11 cellular contexts compared by ENCODE assay signal in the genomic region with DNA sequence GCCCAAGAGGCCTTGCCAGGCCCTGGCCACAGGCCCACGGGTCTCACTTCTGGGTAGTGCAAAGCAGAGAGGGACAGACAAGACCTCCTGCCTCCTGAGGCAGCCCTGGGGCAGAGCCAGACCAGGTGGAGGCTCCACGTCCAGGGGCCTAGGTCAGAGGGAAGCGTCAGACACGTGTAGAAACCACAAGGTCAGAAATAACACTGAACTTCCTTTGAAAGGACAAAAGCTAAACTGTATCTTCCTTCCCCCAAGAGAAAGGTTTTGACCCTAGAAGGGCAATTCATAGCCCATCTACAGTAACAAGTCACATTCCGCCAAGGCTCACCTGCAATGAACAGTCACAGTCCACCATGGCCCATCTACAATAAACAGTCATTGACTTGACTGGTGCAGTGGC. TPM values are rescaled to one million over a fixed set of nuclear protein-coding genes. Genes with fewer than 3 reads are reported as not detected.
A peak's percentile ranks its signal among the peaks of the same experiment; 100 is the strongest.
DNase-seq lines count a peak whose midpoint lies in the region; ATAC-seq and TF ChIP-seq lines count a peak whose summit lies in the region.
"Had no signal": no experiment of that assay in that cellular context is flagged by ENCODE, and none has a peak within 500 bp of the region (broad histone marks: within the 10 kb centered on the region; RNA-seq: fewer than 3 reads in every experiment).

No MANE protein-coding gene starts in this region.

- no peak for TF ChIP-seq POLR2A in stomach (IDR thresholded peaks at IDR 0.05)

- H3K9me2 ChIP-seq in OCI-LY7 (ENCODE audit: insufficient read depth, low read length), result no peaks in the 10 kb centered on the region

- WGBS in stomach, 5 donors, result 44 to 57% (median 52%) methylated on average over 5 of the region's 5 CpGs
- 87 to 88% methylated on average over 5 of the region's 5 CpGs for WGBS in aorta, 2 donors

- no peaks in the 10 kb centered on the region for H3K79me2 ChIP-seq in OCI-LY7 (ENCODE audit: insufficient read depth, low read depth, low read length)

- POLR2A ChIA-PET in OCI-LY7 (lab: Charles Lee), result interaction anchor here (0.6 kb wide), 1 partner anchor 50 kb away, joined by 3 read pairs; no protein-coding TSS in a partner anchor

- H3K27ac ChIP-seq in OCI-LY7 (ENCODE audit: low read depth, low read length, poor library complexity, severe bottlenecking) (no peak overlapping the region), stomach (peak overlapping the region; percentile 72 to 92 (median 80)), aorta (ENCODE audit: low read depth in 1 of 2, low read length in 2 of 2) (no peak overlapping the region)

- H3K4me3 ChIP-seq in OCI-LY7 (ENCODE audit: low read depth, low read length, poor library complexity, severe bottlenecking), result no peak overlapping the region
- no peak overlapping the region for H3K4me3 ChIP-seq in stomach
- H3K4me3 ChIP-seq in aorta (ENCODE audit: low read length in 2 of 2), result no peak overlapping the region

- ATAC-seq in GM18907 (IDR thresholded peaks at IDR 0.05; ENCODE audit: unreplicated experiment) (peak; percentile 45), HG02588 (IDR thresholded peaks at IDR 0.05; ENCODE audit: unreplicated experiment) (peak; percentile 60), aorta (ENCODE audit: low FRiP score) (no peak)

- H3K4me1 ChIP-seq in OCI-LY7 (ENCODE audit: insufficient read depth, low read length, poor library complexity, severe bottlenecking) (peaks cover 13% of the 10 kb centered on the region), stomach (peaks cover 32 to 71% (median 60%) of the 10 kb centered on the region in 4 donors), aorta (ENCODE audit: control insufficient read depth in 1 of 2, insufficient read depth in 2 of 2, low read length in 2 of 2) (no peaks in the 10 kb centered on the region)

- in situ Hi-C loops in GM13977 (cut with MboI; ENCODE audit: low pct_unique_long_range_greater_than_20kb, low sequenced_read_pairs, unreplicated experiment), result no loop called here

- H3K9me3 ChIP-seq in OCI-LY7 (ENCODE audit: low read length) (no peaks in the 10 kb centered on the region), stomach (no peaks in the 10 kb centered on the region), aorta (ENCODE audit: control insufficient read depth, low read length) (no peaks in the 10 kb centered on the region)

- CTCF ChIA-PET in OCI-LY7 (lab: Charles Lee; ENCODE audit: unreplicated experiment), result no interaction called here

- no peak overlapping the region for H2AFZ ChIP-seq in OCI-LY7 (ENCODE audit: low read length)

- BruUV-seq in OCI-LY7 (replicated peaks; lab: Mats Ljungman, UMichigan), result no TSS peak

- TF ChIP-seq EP300 in stomach (IDR thresholded peaks at IDR 0.05), result no peak

- DNase-seq in OCI-LY7 (ENCODE audit: low spot score) (peak; percentile 62), stomach (no peak), aorta (no peak), OCI-M1 (lab: John Stamatoyannopoulos, UW) (no peak), glomerular visceral epithelial cell (ENCODE audit: extremely low spot score) (no peak), GM13977 (ENCODE audit: low spot score) (no peak)
- DNase-seq: activated CD8-positive, alpha-beta memory T cell treated with anti-CD3 and anti-CD28 coated beads, Interleukin-2, amount 50 U/mL, for 4 hours; NCI-H82; T-helper 2 cell had no signal

- no peak for TF ChIP-seq CTCF in OCI-LY7 (conservative IDR thresholded peaks at IDR 0.05; ENCODE audit: low read length)
- TF ChIP-seq CTCF in stomach (IDR thresholded peaks at IDR 0.05), result no peak
- TF ChIP-seq CTCF in GM13977 (IDR thresholded peaks at IDR 0.05; ENCODE audit: extremely low read depth, insufficient read depth, missing control alignments), result no peak

- no peak overlapping the region for H3K4me2 ChIP-seq in OCI-LY7 (ENCODE audit: low read length)

- H4K20me1 ChIP-seq in OCI-LY7 (ENCODE audit: insufficient read depth, low read length), result no peaks in the 10 kb centered on the region

- no peaks in the 10 kb centered on the region for H3K36me3 ChIP-seq in OCI-LY7 (ENCODE audit: insufficient read depth, low read length)
- peaks cover 7 to 28% (median 22%) of the 10 kb centered on the region in 4 donors for H3K36me3 ChIP-seq in stomach
- no peaks in the 10 kb centered on the region for H3K36me3 ChIP-seq in aorta (ENCODE audit: control insufficient read depth in 1 of 2, insufficient read depth in 2 of 2, low read length in 1 of 2)

- intact Hi-C loops in OCI-LY7 (cut with micrococcal nuclease; ENCODE audit: unreplicated experiment) (no loop called here), stomach (cut with DNase I; ENCODE audit: low total_unique reads) (no loop called here), aorta (cut with DNase I) (no loop called here)

- no peaks in the 10 kb centered on the region for H3K27me3 ChIP-seq in stomach
- H3K27me3 ChIP-seq in aorta (ENCODE audit: control insufficient read depth in 1 of 2, insufficient read depth in 2 of 2, low read length in 1 of 2), result no peaks in the 10 kb centered on the region

RNA-seq across cellular contexts. Expression of gene SDC1, which starts 17.9 kb away (rescaled TPM):
- total RNA-seq in OCI-LY7 (2014; rRNA removed; shearing (Covaris generic)), result not detected in 2 replicates
- 0.10 TPM in 1 of 2 replicates, not detected in the other for total RNA-seq in OCI-LY7 (2022)
- 100 to 1,000 TPM in 1 of 5 donors, 10 to 100 TPM in 4; 21.0 to 140 (median 57.5) TPM for total RNA-seq in stomach
- 10 to 100 TPM; 16.0 to 82.9 (median 32.5) TPM for polyA plus RNA-seq in stomach
- total RNA-seq in aorta, result 1 to 10 TPM in 1 of 2 donors, under 1 TPM in 1; 0.66 to 1.4 TPM
- 1 to 10 TPM; 1.5 to 5.4 TPM for polyA plus RNA-seq in aorta

Comparison
In these comparisons a context has a peak if more than half of its experiments do, and no peak if none do; other contexts are left out.
1. H3K27ac ChIP-seq: peak in stomach (5 of 5); none in OCI-LY7 (single experiment) and aorta (0 of 2).
2. RNA of gene SDC1, which starts 17.9 kb away (total RNA-seq): 21.0 to 140 TPM in stomach; 0.66 to 1.4 TPM in aorta and 0.10 TPM in OCI-LY7; every median in the first group is over 4 times any median in the second.